In the genomic region with DNA sequence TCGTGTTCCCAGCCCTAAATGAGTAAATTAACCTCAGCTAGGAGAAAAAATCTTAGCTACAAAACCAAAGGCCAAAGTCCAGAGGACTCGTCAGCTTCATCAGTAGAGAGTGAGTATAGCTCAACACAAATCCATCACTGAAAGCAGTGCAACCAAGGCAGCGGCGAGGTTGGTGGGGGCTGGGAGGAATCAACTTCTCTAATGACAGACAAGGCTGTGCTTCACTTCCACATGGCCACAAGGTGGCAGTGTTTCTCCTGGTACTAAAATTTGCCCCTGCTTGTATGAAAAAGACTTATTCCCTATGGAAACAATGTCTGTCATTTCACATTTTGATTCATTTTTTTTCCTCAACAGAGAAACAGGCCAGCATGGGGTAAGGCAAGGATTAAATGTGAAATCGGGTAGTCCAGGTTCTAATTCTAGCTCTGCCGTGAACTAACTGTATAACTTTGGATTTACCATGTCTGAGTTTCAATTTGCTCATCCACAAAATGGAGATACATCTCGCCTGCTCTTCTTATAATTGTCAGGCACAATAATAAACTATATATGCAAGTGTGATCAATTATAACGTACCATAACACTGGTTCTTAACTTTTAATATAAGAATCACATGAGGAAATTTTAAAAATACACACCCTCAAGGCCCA, we compare ENCODE assay signal across 8 cellular contexts. TPM values are rescaled to one million over a fixed set of nuclear protein-coding genes. Genes with fewer than 3 reads are reported as not detected.
DNase-seq lines count a peak whose midpoint lies in the region; ATAC-seq and TF ChIP-seq lines count a peak whose summit lies in the region.

No MANE protein-coding gene starts in this region.

- H3K4me3 Mint-ChIP-seq in central memory CD8-positive, alpha-beta T cell, result no peak overlapping the region

- H3K27ac Mint-ChIP-seq in central memory CD8-positive, alpha-beta T cell (ENCODE audit: low read depth), result no peak overlapping the region

- in situ Hi-C loops in GM13977 (cut with MboI; ENCODE audit: low pct_unique_long_range_greater_than_20kb, low sequenced_read_pairs, unreplicated experiment), result loop anchor here (10.0 kb wide), 1 partner anchor 185 kb away; no protein-coding TSS in a partner anchor

- no peaks in the 10 kb centered on the region for H3K9me3 Mint-ChIP-seq in central memory CD8-positive, alpha-beta T cell

- no peaks in the 10 kb centered on the region for H3K27me3 Mint-ChIP-seq in central memory CD8-positive, alpha-beta T cell

- TF ChIP-seq CTCF in GM13977 (IDR thresholded peaks at IDR 0.05; ENCODE audit: extremely low read depth, insufficient read depth, missing control alignments), result peak; percentile 70

- peaks cover 2% of the 10 kb centered on the region for H3K36me3 Mint-ChIP-seq in central memory CD8-positive, alpha-beta T cell (ENCODE audit: insufficient read depth)

- ATAC-seq in activated CD4-positive, CD25-positive, alpha-beta regulatory T cell treated with anti-CD3 and anti-CD28 coated beads, Interleukin-2, amount 50 U/mL, for 24 hours, result peak; percentile 34 to 37
- ATAC-seq in central memory CD8-positive, alpha-beta T cell (replicated peaks; ENCODE audit: extremely low read depth, poor library complexity, severe bottlenecking), result no peak

- DNase-seq in A172 (ENCODE audit: low spot score) (peak; percentile 91), GM13977 (ENCODE audit: low spot score) (peak; percentile 34), NCI-H2227 (lab: John Stamatoyannopoulos, UW; ENCODE audit: unreplicated experiment) (peak; percentile 60), kidney glomerular epithelial cell (lab: John Stamatoyannopoulos, UW) (peak; percentile 59), 8988T (no peak)
- DNase-seq in central memory CD8-positive, alpha-beta T cell (ENCODE audit: low spot score in 2 of 2), result peak; percentile 46 to 48
- peak; percentile 65 for DNase-seq in stimulated activated CD4-positive, alpha-beta T cell treated with anti-CD3 and anti-CD28 coated beads, Interleukin-1b, Interleukin-23, amount 100 ng/mL, for 48 hours

- peaks cover 10% of the 10 kb centered on the region for H3K4me1 Mint-ChIP-seq in central memory CD8-positive, alpha-beta T cell

RNA-seq across cellular contexts. Expression of gene FAS, which starts 39.3 kb away (rescaled TPM):
- total RNA-seq in A172 (2014; rRNA removed; shearing (Covaris generic)), result 16.0 and 17.2 TPM in 2 replicates
